In the genomic region with DNA sequence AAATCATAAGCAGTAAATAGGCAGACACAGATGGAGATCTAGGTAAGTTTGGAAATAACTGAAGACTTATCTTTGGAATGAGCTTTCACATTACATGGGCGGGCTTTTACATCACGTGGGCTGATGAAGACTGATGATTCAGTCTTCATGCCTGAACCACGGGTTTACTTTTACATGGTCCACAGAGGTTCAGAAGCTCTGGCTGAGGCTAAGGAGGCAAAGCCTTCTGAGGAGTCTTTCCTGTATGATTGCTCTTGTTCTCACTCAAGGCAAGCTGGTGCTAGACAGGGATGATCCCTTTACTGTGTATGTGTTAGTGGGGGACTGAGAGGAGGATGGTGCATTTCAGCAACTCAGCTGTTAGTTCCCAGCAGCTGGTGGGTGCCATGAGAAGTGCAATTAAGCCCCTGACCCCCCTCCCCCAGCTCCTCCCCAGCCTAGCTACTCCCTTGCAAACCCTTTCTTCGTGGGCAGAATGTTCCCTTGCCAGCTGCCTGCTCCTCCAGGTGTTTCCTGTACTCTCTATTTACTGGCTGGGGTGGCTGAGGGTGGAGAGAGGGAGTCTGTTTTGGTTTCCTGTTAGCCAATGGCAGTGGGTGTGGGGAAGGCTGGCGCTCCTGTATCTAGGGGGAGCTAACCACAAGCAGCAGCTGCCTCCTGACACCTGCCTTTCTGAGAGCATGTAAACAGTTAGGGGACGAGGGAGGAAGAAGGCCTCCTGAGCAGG, we compare ENCODE assay signal across 8 cellular contexts. TPM values are rescaled to one million over a fixed set of nuclear protein-coding genes. Genes with fewer than 3 reads are reported as not detected.
DNase-seq lines count a peak whose midpoint lies in the region; ATAC-seq, FAIRE-seq and TF ChIP-seq lines count a peak whose summit lies in the region.

No MANE protein-coding gene starts in this region.

- H3K23me2 ChIP-seq in H1 (ENCODE audit: low read depth, low read length): no peaks in the 10 kb centered on the region; the same call in 1 of the 2 replicates

- TF ChIP-seq POLR2A in H1 (IDR thresholded peaks at IDR 0.05; ENCODE audit: control extremely low read depth in 1 of 2, low read depth in 2 of 2, low read length in 2 of 2): no peak

- H3K79me1 ChIP-seq in H1 (ENCODE audit: low read depth, low read length): no peaks in the 10 kb centered on the region

- H4K20me1 ChIP-seq in H1 (replicated peaks in 1 of 2; ENCODE audit: control insufficient read depth in 1 of 2, insufficient read depth in 2 of 2, low read length in 2 of 2): no peaks in the 10 kb centered on the region

- no peaks in the 10 kb centered on the region for H3K36me3 ChIP-seq in H1 (ENCODE audit: control insufficient read depth in 2 of 4, insufficient read depth in 4 of 4, low read length in 3 of 4)
- H3K36me3 ChIP-seq in neutrophil: no peaks in the 10 kb centered on the region

- H3K4me3 ChIP-seq in H1 (ENCODE audit: extremely low read depth in 1 of 4, insufficient read depth in 2 of 4, low read depth in 3 of 4, low read length in 4 of 4) (no peak overlapping the region), neutrophil (ENCODE audit: low read depth in 1 of 2, low read length in 1 of 2) (no peak overlapping the region)

- no peak overlapping the region for H2BK15ac ChIP-seq in H1 (ENCODE audit: low read length)

- no peak overlapping the region for H2BK120ac ChIP-seq in H1 (replicated peaks; ENCODE audit: low read depth, low read length)

- H3K9me3 ChIP-seq in H1 (ENCODE audit: insufficient read depth in 2 of 2, low read depth in 1 of 2, low read length in 1 of 2) (no peaks in the 10 kb centered on the region), neutrophil (no peaks in the 10 kb centered on the region)

- H3K27me3 ChIP-seq in H1 (replicated peaks in 1 of 4; ENCODE audit: control insufficient read depth in 3 of 4, extremely low read depth in 1 of 4, insufficient read depth in 3 of 4, low read length in 3 of 4): peaks cover 0 to 49% (median 17%) of the 10 kb centered on the region in 4 experiments; a peak in 6 of 7 replicates
- H3K27me3 ChIP-seq in neutrophil: no peaks in the 10 kb centered on the region

- no peak overlapping the region for H3K4ac ChIP-seq in H1 (replicated peaks; ENCODE audit: insufficient read length, low read depth, low read length)

- POLR2A ChIA-PET in H1 (lab: Charles Lee; ENCODE audit: partially characterized antibody): interaction anchor here (1.4 to 2.6 kb wide), 3 partner anchors 12 to 14 kb away, joined by 3 to 11 read pairs (median 6); a partner anchor contains a TSS

- no peak overlapping the region; a peak in 1 of 7 replicates for H3K9ac ChIP-seq in H1 (replicated peaks in 1 of 4; ENCODE audit: extremely low read depth in 1 of 4, low read depth in 3 of 4, low read length in 3 of 4)

- H3K4me2 ChIP-seq in H1 (ENCODE audit: insufficient read depth in 1 of 2, low read depth in 2 of 2, low read length in 2 of 2): peak overlapping the region in 1 of 2 experiments; percentile 42; a peak in 2 of 4 replicates

- no peak overlapping the region for H3K56ac ChIP-seq in H1 (replicated peaks; ENCODE audit: insufficient read length, low read depth, low read length)

- H2BK5ac ChIP-seq in H1 (ENCODE audit: low read depth, low read length): no peak overlapping the region

- H2BK12ac ChIP-seq in H1 (ENCODE audit: low read depth, low read length): no peak overlapping the region

- no peak overlapping the region for H4K5ac ChIP-seq in H1 (ENCODE audit: insufficient read length, low read depth, low read length)

- WGBS in H1 (ENCODE audit: extremely low coverage in 1 of 2, insufficient coverage in 1 of 2, insufficient read length in 1 of 2, insufficient replicate concordance in 2 of 2, low coverage in 1 of 2, low lambda C conversion rate in 2 of 2, missing lambda C conversion rate in 1 of 2), 2 experiments: 43% methylated on average over 6 of the region's 6 CpGs; no CpG with 5 or more reads in 1 of the 2 experiments

- H4K91ac ChIP-seq in H1 (replicated peaks; ENCODE audit: insufficient read length, low read length): no peak overlapping the region

- H2BK20ac ChIP-seq in H1 (ENCODE audit: low read length): no peak overlapping the region

- TF ChIP-seq CTCF in H1 (IDR thresholded peaks at IDR 0.05; ENCODE audit: control extremely low read depth in 1 of 3, insufficient read depth in 1 of 3, low read depth in 1 of 3, low read length in 3 of 3) (peak in 1 of 3 experiments; percentile 8; a peak in 1 of 4 replicates), neutrophil (IDR thresholded peaks at IDR 0.05) (no peak)

- TF ChIP-seq EP300 in H1 (IDR thresholded peaks at IDR 0.05; ENCODE audit: borderline replicate concordance in 1 of 2, low read depth in 2 of 2, low read length in 2 of 2): no peak

- H4K8ac ChIP-seq in H1 (ENCODE audit: extremely low read depth, insufficient read depth, low read length): no peak overlapping the region

- DNase-seq in activated CD4-positive, CD25-positive, alpha-beta regulatory T cell treated with anti-CD3 and anti-CD28 coated beads, Interleukin-2, amount 50 U/mL, for 16 hours (ENCODE audit: low read depth, low spot score): peak; percentile 41
- DNase-seq in activated CD4-positive, CD25-positive, alpha-beta regulatory T cell treated with anti-CD3 and anti-CD28 coated beads, Interleukin-2, amount 50 U/mL, for 72 hours: no peak
- DNase-seq in NCI-H1417 (lab: John Stamatoyannopoulos, UW): peak; percentile 94 to 99 (median 99)
- DNase-seq in T-helper 22 cell (ENCODE audit: low read depth): peak; percentile 74
- DNase-seq in H1 (ENCODE audit: low read depth in 1 of 2, low spot score in 2 of 2): peak in 1 of 2 experiments; percentile 60
- no peak for DNase-seq in HPDE6-E6E7 (ENCODE audit: extremely low spot score)

- H3K4me1 ChIP-seq in H1 (replicated peaks in 1 of 4; ENCODE audit: control insufficient read depth in 3 of 4, insufficient read depth in 4 of 4, low read length in 3 of 4): peaks cover 3 to 17% (median 11%) of the 10 kb centered on the region in 4 experiments
- peaks cover 57 to 58% of the 10 kb centered on the region in 2 experiments for H3K4me1 ChIP-seq in neutrophil (ENCODE audit: control insufficient read depth in 1 of 2, insufficient read depth in 1 of 2, low read depth in 1 of 2, low read length in 1 of 2)

- FAIRE-seq in H1 (lab: Jason Lieb, UNC): no peak

- no peak overlapping the region for H3K14ac ChIP-seq in H1 (ENCODE audit: insufficient read length)

- H3K27ac ChIP-seq in H1 (ENCODE audit: low read depth, low read length) (no peak overlapping the region), neutrophil (peak overlapping the region; percentile 65)

- no peaks in the 10 kb centered on the region for H3K79me2 ChIP-seq in H1 (ENCODE audit: control insufficient read depth in 1 of 2, insufficient read depth in 2 of 2, low read length in 2 of 2)

- TF ChIP-seq RAD21 in H1 (IDR thresholded peaks at IDR 0.05 in 1 of 2, conservative IDR thresholded peaks at IDR 0.05 in 1 of 2; ENCODE audit: low read depth in 2 of 2, low read length in 2 of 2): 0 out of 4 replicates have a peak, but pooled peaks of 1 of the 2 experiments have one; percentile 17

- CTCF ChIA-PET in H1 (lab: Charles Lee; ENCODE audit: partially characterized antibody): interaction anchor here (0.7 to 10.1 kb wide), 20 partner anchors 10 to 271 kb away, joined by 3 to 157 read pairs (median 6); no protein-coding TSS in a partner anchor

- H3K23ac ChIP-seq in H1 (ENCODE audit: insufficient read length): no peak overlapping the region

- 0 out of 2 replicates have a peak overlapping the region, but pooled peaks have one; percentile 53 for H3K18ac ChIP-seq in H1 (ENCODE audit: extremely low read depth, low read length)

- peak; percentile 68 for ATAC-seq in HG02759 (IDR thresholded peaks at IDR 0.05; ENCODE audit: unreplicated experiment)

- no peak overlapping the region; the same call in 1 of the 2 replicates for H2AK5ac ChIP-seq in H1 (ENCODE audit: low read depth, low read length)

- no peak overlapping the region for H2AFZ ChIP-seq in H1 (ENCODE audit: low read length)

TF ChIP-seq in H1, 55 proteins besides CTCF, POLR2A, EP300 and RAD21:
- TF ChIP-seq RFX5 (IDR thresholded peaks at IDR 0.05; ENCODE audit: borderline replicate concordance, low read depth, low read length) (peak; percentile 83), SAP30 (IDR thresholded peaks at IDR 0.05; ENCODE audit: insufficient read depth, insufficient replicate concordance, low read length) (no peak), TCF12 (IDR thresholded peaks at IDR 0.05; ENCODE audit: low read depth, low read length) (peak; percentile 27; the same call in 1 of the 2 replicates)
- TF ChIP-seq, protein P1, sequence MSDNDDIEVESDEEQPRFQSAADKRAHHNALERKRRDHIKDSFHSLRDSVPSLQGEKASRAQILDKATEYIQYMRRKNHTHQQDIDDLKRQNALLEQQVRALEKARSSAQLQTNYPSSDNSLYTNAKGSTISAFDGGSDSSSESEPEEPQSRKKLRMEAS (IDR thresholded peaks at IDR 0.05): peak; percentile 56; the same call in 1 of the 2 replicates
- TF ChIP-seq, protein P2, sequence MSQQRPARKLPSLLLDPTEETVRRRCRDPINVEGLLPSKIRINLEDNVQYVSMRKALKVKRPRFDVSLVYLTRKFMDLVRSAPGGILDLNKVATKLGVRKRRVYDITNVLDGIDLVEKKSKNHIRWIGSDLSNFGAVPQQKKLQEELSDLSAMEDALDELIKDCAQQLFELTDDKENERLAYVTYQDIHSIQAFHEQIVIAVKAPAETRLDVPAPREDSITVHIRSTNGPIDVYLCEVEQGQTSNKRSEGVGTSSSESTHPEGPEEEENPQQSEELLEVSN (IDR thresholded peaks at IDR 0.05): 0 out of 2 replicates have a peak, but pooled peaks have one; percentile 11

RNA-seq across cellular contexts. Expression of a gene that starts 15.4 kb away (rescaled TPM):
- 4.1 and 4.8 TPM in 2 replicates for total RNA-seq in H1 (2021; fragmentation: NEBNext Ultra II Directional; extraction: Animal tissue kit (Norgen Biotek cat#: 25700))
- polyA plus RNA-seq in H1 (2011; rRNA removed): 11.0 and 15.1 TPM in 2 replicates
- polyA plus RNA-seq in H1 (2011; cell fraction: cytosol; rRNA removed): 10.1 TPM
- polyA plus RNA-seq in H1 (2011; cell fraction: nucleus; rRNA removed): 10.0 TPM
- polyA plus RNA-seq in H1 (2012, experiment 1 of 2): 5.6 to 6.3 TPM (median 5.9 TPM) in 4 replicates
- 7.6 TPM for polyA plus RNA-seq in H1 (2012, experiment 2 of 2)
- 2.1 TPM for polyA plus RNA-seq in H1 (2013, experiment 1 of 2)
- 2.6 TPM for polyA plus RNA-seq in H1 (2013, experiment 2 of 2)
- 7.2 and 7.6 TPM in 2 replicates for polyA minus RNA-seq in H1 (2011; rRNA and poly(A)+ RNA removed)
- polyA minus RNA-seq in H1 (2011; cell fraction: cytosol; rRNA and poly(A)+ RNA removed): 9.8 TPM
- 19.8 TPM for polyA minus RNA-seq in H1 (2011; cell fraction: nucleus; rRNA and poly(A)+ RNA removed)

RNA-seq across cellular contexts. Expression of a gene that starts 30.2 kb away (rescaled TPM):
- total RNA-seq in H1 (2021; fragmentation: NEBNext Ultra II Directional; extraction: Animal tissue kit (Norgen Biotek cat#: 25700)): 0.27 and 0.32 TPM in 2 replicates
- polyA plus RNA-seq in H1 (2011; rRNA removed): 0.17 and 0.20 TPM in 2 replicates
- 0.12 TPM for polyA plus RNA-seq in H1 (2011; cell fraction: cytosol; rRNA removed)
- polyA plus RNA-seq in H1 (2011; cell fraction: nucleus; rRNA removed): 0.24 TPM
- polyA plus RNA-seq in H1 (2012, experiment 1 of 2): 0.12 to 0.33 TPM (median 0.15 TPM) in 4 replicates
- polyA plus RNA-seq in H1 (2012, experiment 2 of 2): 0.38 TPM
- polyA plus RNA-seq in H1 (2013, experiment 1 of 2): 0.22 TPM
- 0.31 TPM for polyA plus RNA-seq in H1 (2013, experiment 2 of 2)
- 0.41 and 0.54 TPM in 2 replicates for polyA minus RNA-seq in H1 (2011; rRNA and poly(A)+ RNA removed)
- polyA minus RNA-seq in H1 (2011; cell fraction: cytosol; rRNA and poly(A)+ RNA removed): not detected
- not detected for polyA minus RNA-seq in H1 (2011; cell fraction: nucleus; rRNA and poly(A)+ RNA removed)

Comparison
In these comparisons a context has a peak if more than half of its experiments do, and no peak if none do; other contexts are left out.
1. DNase-seq: peak in activated CD4-positive, CD25-positive, alpha-beta regulatory T cell treated with anti-CD3 and anti-CD28 coated beads, Interleukin-2, amount 50 U/mL, for 16 hours (single experiment), NCI-H1417 (3 of 3) and T-helper 22 cell (single experiment); none in activated CD4-positive, CD25-positive, alpha-beta regulatory T cell treated with anti-CD3 and anti-CD28 coated beads, Interleukin-2, amount 50 U/mL, for 72 hours (single experiment) and HPDE6-E6E7 (single experiment).